In the genomic region with DNA sequence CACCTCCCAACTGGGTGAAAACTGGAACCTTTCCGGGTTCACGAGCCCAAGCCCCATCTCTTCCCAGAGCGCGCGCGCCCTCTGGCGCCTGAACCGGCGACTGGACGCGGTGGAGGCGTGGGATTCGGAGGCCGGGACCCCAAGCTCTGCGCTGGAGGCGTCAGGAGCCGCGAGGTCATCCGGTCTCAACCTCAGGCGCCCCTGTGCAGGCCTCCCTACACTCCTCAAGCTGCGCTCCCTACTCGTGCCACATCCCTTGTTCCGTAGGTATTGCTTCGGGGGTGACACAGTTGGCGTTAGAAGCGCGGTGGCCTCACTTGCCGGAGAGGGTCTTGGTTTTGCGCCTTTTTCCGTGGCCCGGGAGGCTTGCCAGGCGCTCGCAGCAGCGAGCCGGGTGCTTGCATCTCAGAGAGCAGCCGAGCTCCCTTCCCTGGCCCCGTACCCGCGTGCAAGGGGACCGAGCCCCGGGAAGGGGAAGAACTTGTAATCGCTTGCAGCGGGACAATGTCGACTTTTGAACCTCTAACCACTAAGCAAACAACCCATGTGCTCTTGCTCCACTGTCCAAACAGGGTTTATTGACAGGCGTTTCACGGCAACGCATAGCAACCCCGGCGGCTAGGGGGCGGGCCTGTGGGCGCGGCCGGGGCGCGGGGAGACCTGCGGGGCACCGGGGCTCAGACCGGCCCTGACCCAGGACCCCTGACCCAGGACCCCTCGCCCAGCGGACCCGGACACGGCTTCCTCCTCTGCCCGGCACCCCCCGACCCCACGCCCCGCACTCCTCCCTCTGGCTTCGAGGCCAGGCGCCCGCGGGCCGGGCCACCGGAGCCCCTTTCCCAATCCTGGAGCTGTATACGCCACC, we compare ENCODE assay signal across 1 cellular context.
TF ChIP-seq lines count a peak whose summit lies in the region.

No MANE protein-coding gene starts in this region.

TF ChIP-seq in HepG2, 621 proteins besides CTCF, POLR2A, EP300 and RAD21 (continued from another document and continues in another):
- TF ChIP-seq AHDC1 (CRISPR knock-in tag; IDR thresholded peaks at IDR 0.05; ENCODE audit: borderline replicate concordance) (peak; percentile 84), ZNF850 (CRISPR knock-in tag; conservative IDR thresholded peaks at IDR 0.05) (no peak), GATA4 (IDR thresholded peaks at IDR 0.05; ENCODE audit: borderline replicate concordance, low read depth) (peak; percentile 33; the same call in 1 of the 2 replicates), ZFP36L1 (CRISPR knock-in tag; IDR thresholded peaks at IDR 0.05) (peak; percentile 91; the same call in 1 of the 2 replicates), ZBED4 (CRISPR knock-in tag; IDR thresholded peaks at IDR 0.05; ENCODE audit: borderline replicate concordance) (peak; percentile 47; the same call in 1 of the 2 replicates), ZNF484 (CRISPR knock-in tag; IDR thresholded peaks at IDR 0.05; ENCODE audit: borderline replicate concordance, low read depth) (no peak), CENPT (CRISPR knock-in tag; IDR thresholded peaks at IDR 0.05; ENCODE audit: low read depth) (no peak), ZNF777 (CRISPR knock-in tag; IDR thresholded peaks at IDR 0.05) (0 out of 2 replicates have a peak, but pooled peaks have one; percentile 25), NR3C1 (CRISPR knock-in tag; IDR thresholded peaks at IDR 0.05) (no peak), GATAD1 (CRISPR knock-in tag; IDR thresholded peaks at IDR 0.05) (no peak), ZIK1 (CRISPR knock-in tag; IDR thresholded peaks at IDR 0.05; ENCODE audit: borderline replicate concordance, low read depth) (no peak), RXRA (CRISPR knock-in tag; IDR thresholded peaks at IDR 0.05) (peak; percentile 73), HNF1A (IDR thresholded peaks at IDR 0.05; ENCODE audit: low read depth) (no peak), HNF1A (CRISPR knock-in tag; IDR thresholded peaks at IDR 0.05; ENCODE audit: borderline replicate concordance) (peak; percentile 67; the same call in 1 of the 2 replicates), HDAC2 (CRISPR knock-in tag; IDR thresholded peaks at IDR 0.05) (peak; percentile 86), SMAD3 (CRISPR knock-in tag; IDR thresholded peaks at IDR 0.05) (0 out of 2 replicates have a peak, but pooled peaks have one; percentile 28), ATF7-NPFF (CRISPR knock-in tag; IDR thresholded peaks at IDR 0.05; ENCODE audit: low read depth) (peak; percentile 58)
- TF ChIP-seq, protein P1, sequence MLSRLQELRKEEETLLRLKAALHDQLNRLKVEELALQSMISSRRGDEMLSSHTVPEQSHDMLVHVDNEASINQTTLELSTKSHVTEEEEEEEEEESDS (CRISPR knock-in tag; IDR thresholded peaks at IDR 0.05; ENCODE audit: borderline replicate concordance): no peak
- TF ChIP-seq, protein P2, sequence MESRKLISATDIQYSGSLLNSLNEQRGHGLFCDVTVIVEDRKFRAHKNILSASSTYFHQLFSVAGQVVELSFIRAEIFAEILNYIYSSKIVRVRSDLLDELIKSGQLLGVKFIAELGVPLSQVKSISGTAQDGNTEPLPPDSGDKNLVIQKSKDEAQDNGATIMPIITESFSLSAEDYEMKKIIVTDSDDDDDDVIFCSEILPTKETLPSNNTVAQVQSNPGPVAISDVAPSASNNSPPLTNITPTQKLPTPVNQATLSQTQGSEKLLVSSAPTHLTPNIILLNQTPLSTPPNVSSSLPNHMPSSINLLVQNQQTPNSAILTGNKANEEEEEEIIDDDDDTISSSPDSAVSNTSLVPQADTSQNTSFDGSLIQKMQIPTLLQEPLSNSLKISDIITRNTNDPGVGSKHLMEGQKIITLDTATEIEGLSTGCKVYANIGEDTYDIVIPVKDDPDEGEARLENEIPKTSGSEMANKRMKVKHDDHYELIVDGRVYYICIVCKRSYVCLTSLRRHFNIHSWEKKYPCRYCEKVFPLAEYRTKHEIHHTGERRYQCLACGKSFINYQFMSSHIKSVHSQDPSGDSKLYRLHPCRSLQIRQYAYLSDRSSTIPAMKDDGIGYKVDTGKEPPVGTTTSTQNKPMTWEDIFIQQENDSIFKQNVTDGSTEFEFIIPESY (CRISPR knock-in tag; IDR thresholded peaks at IDR 0.05): no peak
- TF ChIP-seq, protein P3, sequence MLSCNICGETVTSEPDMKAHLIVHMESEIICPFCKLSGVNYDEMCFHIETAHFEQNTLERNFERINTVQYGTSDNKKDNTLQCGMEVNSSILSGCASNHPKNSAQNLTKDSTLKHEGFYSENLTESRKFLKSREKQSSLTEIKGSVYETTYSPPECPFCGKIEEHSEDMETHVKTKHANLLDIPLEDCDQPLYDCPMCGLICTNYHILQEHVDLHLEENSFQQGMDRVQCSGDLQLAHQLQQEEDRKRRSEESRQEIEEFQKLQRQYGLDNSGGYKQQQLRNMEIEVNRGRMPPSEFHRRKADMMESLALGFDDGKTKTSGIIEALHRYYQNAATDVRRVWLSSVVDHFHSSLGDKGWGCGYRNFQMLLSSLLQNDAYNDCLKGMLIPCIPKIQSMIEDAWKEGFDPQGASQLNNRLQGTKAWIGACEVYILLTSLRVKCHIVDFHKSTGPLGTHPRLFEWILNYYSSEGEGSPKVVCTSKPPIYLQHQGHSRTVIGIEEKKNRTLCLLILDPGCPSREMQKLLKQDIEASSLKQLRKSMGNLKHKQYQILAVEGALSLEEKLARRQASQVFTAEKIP (CRISPR knock-in tag; IDR thresholded peaks at IDR 0.05; ENCODE audit: borderline replicate concordance): no peak
- TF ChIP-seq, protein P4, sequence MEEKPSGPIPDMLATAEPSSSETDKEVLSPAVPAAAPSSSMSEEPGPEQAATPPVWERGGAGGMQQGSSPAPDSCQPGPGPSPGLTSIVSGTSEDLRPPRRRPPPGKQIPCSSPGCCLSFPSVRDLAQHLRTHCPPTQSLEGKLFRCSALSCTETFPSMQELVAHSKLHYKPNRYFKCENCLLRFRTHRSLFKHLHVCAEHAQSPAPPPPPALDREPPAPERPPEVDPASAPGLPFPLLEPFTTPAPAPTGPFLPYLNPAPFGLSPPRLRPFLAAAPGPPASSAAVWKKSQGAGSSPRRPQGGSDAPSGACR (CRISPR knock-in tag; IDR thresholded peaks at IDR 0.05): 0 out of 2 replicates have a peak, but pooled peaks have one; percentile 64
- TF ChIP-seq, protein P5, sequence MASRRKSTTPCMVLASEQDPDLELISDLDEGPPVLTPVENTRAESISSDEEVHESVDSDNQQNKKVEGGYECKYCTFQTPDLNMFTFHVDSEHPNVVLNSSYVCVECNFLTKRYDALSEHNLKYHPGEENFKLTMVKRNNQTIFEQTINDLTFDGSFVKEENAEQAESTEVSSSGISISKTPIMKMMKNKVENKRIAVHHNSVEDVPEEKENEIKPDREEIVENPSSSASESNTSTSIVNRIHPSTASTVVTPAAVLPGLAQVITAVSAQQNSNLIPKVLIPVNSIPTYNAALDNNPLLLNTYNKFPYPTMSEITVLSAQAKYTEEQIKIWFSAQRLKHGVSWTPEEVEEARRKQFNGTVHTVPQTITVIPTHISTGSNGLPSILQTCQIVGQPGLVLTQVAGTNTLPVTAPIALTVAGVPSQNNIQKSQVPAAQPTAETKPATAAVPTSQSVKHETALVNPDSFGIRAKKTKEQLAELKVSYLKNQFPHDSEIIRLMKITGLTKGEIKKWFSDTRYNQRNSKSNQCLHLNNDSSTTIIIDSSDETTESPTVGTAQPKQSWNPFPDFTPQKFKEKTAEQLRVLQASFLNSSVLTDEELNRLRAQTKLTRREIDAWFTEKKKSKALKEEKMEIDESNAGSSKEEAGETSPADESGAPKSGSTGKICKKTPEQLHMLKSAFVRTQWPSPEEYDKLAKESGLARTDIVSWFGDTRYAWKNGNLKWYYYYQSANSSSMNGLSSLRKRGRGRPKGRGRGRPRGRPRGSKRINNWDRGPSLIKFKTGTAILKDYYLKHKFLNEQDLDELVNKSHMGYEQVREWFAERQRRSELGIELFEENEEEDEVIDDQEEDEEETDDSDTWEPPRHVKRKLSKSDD (CRISPR knock-in tag; IDR thresholded peaks at IDR 0.05; ENCODE audit: low read depth): no peak
